8 cellular contexts compared by ENCODE assay signal in the genomic region with DNA sequence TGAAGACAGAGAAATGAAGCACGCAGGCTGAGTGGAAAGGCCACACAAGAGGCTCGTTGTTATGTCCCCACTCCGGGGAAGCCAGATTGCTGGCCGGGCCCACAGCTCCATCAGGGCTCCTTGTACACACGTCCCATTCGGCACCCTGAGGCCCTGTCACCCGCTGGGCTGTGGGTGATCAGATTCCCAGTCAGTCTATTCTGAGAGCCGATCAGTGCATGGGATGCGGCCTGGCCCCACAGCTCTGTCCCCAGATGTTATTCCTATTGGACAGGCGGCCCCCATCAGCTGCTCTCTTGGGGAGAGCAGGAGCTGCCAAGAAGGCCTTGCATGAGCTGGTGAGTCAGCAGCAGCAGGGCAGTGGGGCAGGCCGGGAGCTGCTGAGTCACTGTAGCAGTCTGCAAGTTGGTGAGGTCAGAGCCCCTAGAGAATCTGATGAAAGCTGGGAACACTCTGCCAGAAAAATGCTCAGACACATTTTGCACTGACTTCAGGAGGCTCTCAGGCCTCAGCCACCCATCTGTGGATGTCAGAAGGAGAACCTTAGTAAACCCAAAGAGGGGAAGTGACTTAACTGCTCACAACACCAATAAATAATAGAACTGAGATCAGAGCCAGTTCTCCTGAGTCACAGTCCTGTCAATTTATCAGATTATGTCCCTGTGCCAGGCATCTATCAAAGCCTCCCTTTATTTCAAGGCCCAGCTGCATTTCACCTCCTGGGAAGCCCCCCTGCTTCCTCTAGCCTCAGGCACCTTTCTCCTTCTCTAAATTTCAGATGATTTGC. TPM values are rescaled to one million over a fixed set of nuclear protein-coding genes. Genes with fewer than 3 reads are reported as not detected.
DNase-seq lines count a peak whose midpoint lies in the region; ATAC-seq and TF ChIP-seq lines count a peak whose summit lies in the region.

No MANE protein-coding gene starts in this region.

- TF ChIP-seq EP300 in ovary (IDR thresholded peaks at IDR 0.05) = peak; percentile 48

- H3K4me2 ChIP-seq in DND-41 (ENCODE audit: insufficient read depth, low read length) = peak overlapping the region; percentile 1; the same call in 1 of the 2 replicates

- H3K27me3 ChIP-seq in DND-41 (ENCODE audit: insufficient read depth, low read length, poor library complexity) (no peaks in the 10 kb centered on the region), ovary (no peaks in the 10 kb centered on the region)

- no peaks in the 10 kb centered on the region for H3K9me3 ChIP-seq in DND-41 (ENCODE audit: insufficient read depth, low read length, severe bottlenecking)
- H3K9me3 ChIP-seq in ovary = no peaks in the 10 kb centered on the region

- no peaks in the 10 kb centered on the region for H3K79me2 ChIP-seq in DND-41 (ENCODE audit: insufficient read depth, low read length)

- H3K9ac ChIP-seq in DND-41 (ENCODE audit: low read depth, low read length) = peak overlapping the region; percentile 42

- H3K4me1 ChIP-seq in DND-41 (ENCODE audit: insufficient read depth, low read length) (peaks cover 39% of the 10 kb centered on the region), ovary (ENCODE audit: insufficient read depth) (peaks cover 6% of the 10 kb centered on the region)

- TF ChIP-seq CTCF in DND-41 (IDR thresholded peaks at IDR 0.05; ENCODE audit: borderline replicate concordance, extremely low read depth, low read length, poor library complexity, severe bottlenecking) (no peak), ovary (IDR thresholded peaks at IDR 0.05) (no peak)

- ATAC-seq in DND-41 (ENCODE audit: insufficient read depth, low read depth) (peak; percentile 92), HG03060 (IDR thresholded peaks at IDR 0.05; ENCODE audit: low read depth, unreplicated experiment) (peak; percentile 48), Right ventricle myocardium superior (ENCODE audit: poor library complexity) (peak; percentile 98)

- intact Hi-C loops in Right ventricle myocardium superior (cut with DNase I) (no loop called here), ovary (cut with DNase I) (no loop called here)

- 40 to 60% (median 42%) methylated on average over 11 of the region's 11 CpGs for WGBS in adipose tissue, 3 donors
- 12 to 15% (median 13%) methylated on average over 10 to 11 of the region's 11 CpGs for WGBS in ovary, 3 donors

- no peak for TF ChIP-seq POLR2A in ovary (IDR thresholded peaks at IDR 0.05)

- H3K27me3 Mint-ChIP-seq in immature natural killer cell (ENCODE audit: low read depth in 3 of 3) = peaks cover 0 to 4% (median 3%) of the 10 kb centered on the region in 3 donors

- H3K4me3 Mint-ChIP-seq in immature natural killer cell = no peak overlapping the region

- H3K36me3 Mint-ChIP-seq in immature natural killer cell = no peaks in the 10 kb centered on the region

- DNase-seq in DND-41 (peak; percentile 85), NOMO-1 (lab: John Stamatoyannopoulos, UW; ENCODE audit: unreplicated experiment in 2 of 2) (peak; percentile 82 to 92), Right ventricle myocardium superior (peak; percentile 95), ovary (peak; percentile 89 to 95 (median 92)), immature natural killer cell (no peak), NCI-H526 (lab: John Stamatoyannopoulos, UW) (no peak)

- no peaks in the 10 kb centered on the region for H3K4me1 Mint-ChIP-seq in immature natural killer cell

- no peak overlapping the region for H3K27ac Mint-ChIP-seq in immature natural killer cell

- H2AFZ ChIP-seq in DND-41 (ENCODE audit: low read depth, low read length) = no peak overlapping the region

- no peaks in the 10 kb centered on the region for H4K20me1 ChIP-seq in DND-41 (ENCODE audit: insufficient read depth, low read length)

- H3K27ac ChIP-seq in DND-41 (ENCODE audit: low read length) = peak overlapping the region; percentile 93
- H3K27ac ChIP-seq in adipose tissue (ENCODE audit: low read depth, low read length) = peak overlapping the region; percentile 74
- peak overlapping the region; percentile 53 to 86 for H3K27ac ChIP-seq in ovary

- H3K4me3 ChIP-seq in DND-41 (ENCODE audit: low read depth in 1 of 2, low read length in 2 of 2) (no peak overlapping the region), ovary (no peak overlapping the region)

- H3K36me3 ChIP-seq in DND-41 (ENCODE audit: insufficient read depth, low read length) (no peaks in the 10 kb centered on the region), ovary (no peaks in the 10 kb centered on the region)

- H3K9me3 Mint-ChIP-seq in immature natural killer cell = no peaks in the 10 kb centered on the region

RNA-seq across cellular contexts. Expression of gene PSAP, which starts 9.4 kb away (rescaled TPM):
- polyA plus RNA-seq in adipose tissue (100 to 1,000 TPM; 323 to 822 (median 464) TPM), ovary (1,000 to 10,000 TPM in 1 of 2 donors, 100 to 1,000 TPM in 1; 916 to 3,407 TPM), immature natural killer cell (1,000 to 10,000 TPM in 1 of 3 donors, 100 to 1,000 TPM in 2; 690 to 1,091 (median 798) TPM)
- total RNA-seq in Right ventricle myocardium superior (1,816 TPM), ovary (1,000 to 10,000 TPM in 4 of 7 donors, 100 to 1,000 TPM in 3; 632 to 1,246 (median 1,118) TPM)

Comparison
In these comparisons a context has a peak if more than half of its experiments do, and no peak if none do; other contexts are left out.
1. ATAC-seq: peak in every context shown above with its lines; median percentile 98 in Right ventricle myocardium superior; 92 in DND-41; 48 in HG03060.
2. DNase-seq: peak in DND-41 (single experiment), NOMO-1 (2 of 2), Right ventricle myocardium superior (single experiment) and ovary (5 of 5); none in immature natural killer cell (0 of 3) and NCI-H526 (0 of 2).
3. Peak in every context shown above with its lines, with median percentiles within 50 percentile points of each other: H3K27ac ChIP-seq.